8 cellular contexts compared by ENCODE assay signal in genomic region chr3:128170866-128171516, GRCh38. TPM values are rescaled to one million over a fixed set of nuclear protein-coding genes. Genes with fewer than 3 reads are reported as not detected.
A peak's percentile ranks its signal among the peaks of the same experiment; 100 is the strongest.
DNase-seq lines count a peak whose midpoint lies in the region; ATAC-seq, FAIRE-seq and TF ChIP-seq lines count a peak whose summit lies in the region.

No MANE protein-coding gene starts in this region.

- H3K36me3 ChIP-seq in GM23338 (ENCODE audit: insufficient read depth) = no peaks in the 10 kb centered on the region
- no peaks in the 10 kb centered on the region for H3K36me3 ChIP-seq in small intestine (ENCODE audit: control insufficient read depth in 2 of 2, insufficient read depth in 2 of 2, low read length in 2 of 2)

- 0 out of 2 replicates have a peak overlapping the region, but pooled peaks have one; percentile 20 for H3K27ac Mint-ChIP-seq in GM23338

- H3K27ac ChIP-seq in GM23338 (ENCODE audit: low read depth) (no peak overlapping the region), small intestine (ENCODE audit: low read depth in 1 of 2, low read length in 1 of 2) (no peak overlapping the region)

- WGBS in small intestine, 3 donors = 32 to 41% (median 33%) methylated on average over 5 of the region's 5 CpGs

- no peaks in the 10 kb centered on the region for H3K9me3 Mint-ChIP-seq in GM23338

- TF ChIP-seq CTCF in GM23338 (conservative IDR thresholded peaks at IDR 0.05; ENCODE audit: low read depth in 2 of 2) (peak; percentile 64 to 76), astrocyte of the spinal cord (IDR thresholded peaks at IDR 0.05; ENCODE audit: low read depth, low read length) (peak; percentile 90)

- H3K27me3 Mint-ChIP-seq in GM23338 (ENCODE audit: insufficient read depth, low read depth, poor library complexity) = peaks cover 13% of the 10 kb centered on the region

- H4K20me1 ChIP-seq in GM23338 (replicated peaks; ENCODE audit: insufficient read depth) = no peaks in the 10 kb centered on the region; the same call in 1 of the 2 replicates

- H3K4me3 Mint-ChIP-seq in GM23338 = no peak overlapping the region

- no peaks in the 10 kb centered on the region for H3K36me3 Mint-ChIP-seq in GM23338 (ENCODE audit: low read depth)

- H3K9me2 ChIP-seq in GM23338 (ENCODE audit: insufficient read depth) = no peaks in the 10 kb centered on the region

- peak; percentile 81 for FAIRE-seq in A204.1 (lab: Jason Lieb, UNC)
- FAIRE-seq in small intestine (lab: Jason Lieb, UNC) = no peak

- ATAC-seq in GM23338 (peak; percentile 35), HG02840 (IDR thresholded peaks at IDR 0.05; ENCODE audit: low FRiP score, unreplicated experiment) (no peak), GM19452 (IDR thresholded peaks at IDR 0.05; ENCODE audit: unreplicated experiment) (no peak)

- H3K27me3 ChIP-seq in GM23338 (ENCODE audit: insufficient read depth) = no peaks in the 10 kb centered on the region
- no peaks in the 10 kb centered on the region for H3K27me3 ChIP-seq in small intestine (ENCODE audit: control insufficient read depth in 2 of 2, insufficient read depth in 2 of 2, low read length in 2 of 2)

- H3K79me2 ChIP-seq in GM23338 (replicated peaks; ENCODE audit: insufficient read depth) = peaks cover 31% of the 10 kb centered on the region

- DNase-seq in GM23338 (ENCODE audit: low spot score) = peak; percentile 69
- DNase-seq in NCI-H524 treated with DMSO at 0.1 percent for 48 hours (lab: John Stamatoyannopoulos, UW) = peak; percentile 59
- DNase-seq in astrocyte of the spinal cord (ENCODE audit: low read depth, low spot score) = peak; percentile 77
- peak; percentile 66 to 72 for DNase-seq in hippocampal formation (lab: John Stamatoyannopoulos, UW)
- peak; percentile 46 for DNase-seq in small intestine

- no peaks in the 10 kb centered on the region for H3K9me3 ChIP-seq in small intestine (ENCODE audit: control insufficient read depth, low read depth)

- no peak overlapping the region for H2AFZ ChIP-seq in GM23338

- H3K4me1 Mint-ChIP-seq in GM23338 = peaks cover 51% of the 10 kb centered on the region

- H3K4me3 ChIP-seq in GM23338 (no peak overlapping the region), astrocyte of the spinal cord (ENCODE audit: low read depth, low read length) (no peak overlapping the region), small intestine (ENCODE audit: low read depth in 1 of 2, low read length in 2 of 2) (no peak overlapping the region)

- no peaks in the 10 kb centered on the region for H3F3A ChIP-seq in GM23338 (replicated peaks; ENCODE audit: low read depth)

- in situ Hi-C loops in astrocyte of the spinal cord (cut with HindIII; ENCODE audit: low sequenced_read_pairs) = no loop called here

- H3K4me1 ChIP-seq in GM23338 (ENCODE audit: insufficient read depth) (peaks cover 21% of the 10 kb centered on the region), small intestine (ENCODE audit: control insufficient read depth in 2 of 2, insufficient read depth in 1 of 2, low read depth in 1 of 2, low read length in 1 of 2) (no peaks in the 10 kb centered on the region)

- H3K4me2 ChIP-seq in GM23338 = no peak overlapping the region

TF ChIP-seq in GM23338, 12 proteins besides CTCF, POLR2A, EP300 and RAD21 (continues in another document):
- TF ChIP-seq ZNF331 (CRISPR knock-in tag; IDR thresholded peaks at IDR 0.05; ENCODE audit: low read depth) = no peak
- no peak for TF ChIP-seq JUNB (IDR thresholded peaks at IDR 0.05; ENCODE audit: unreplicated experiment)
- TF ChIP-seq NANOG (IDR thresholded peaks at IDR 0.05; ENCODE audit: borderline replicate concordance) = no peak
- no peak for TF ChIP-seq ZNF114 (CRISPR knock-in tag; IDR thresholded peaks at IDR 0.05)
- no peak for TF ChIP-seq EZH2phosphoT487 (IDR thresholded peaks at IDR 0.05; ENCODE audit: unreplicated experiment)
- TF ChIP-seq REST (IDR thresholded peaks at IDR 0.05; ENCODE audit: unreplicated experiment) = no peak
- TF ChIP-seq CREB1 (CRISPR knock-in tag; IDR thresholded peaks at IDR 0.05; ENCODE audit: low read depth) = no peak
- TF ChIP-seq ETS1 (IDR thresholded peaks at IDR 0.05) = no peak
- TF ChIP-seq POLR2AphosphoS5 (IDR thresholded peaks at IDR 0.05; ENCODE audit: low read depth) = no peak

RNA-seq across cellular contexts. Expression of gene EEFSEC, which starts 17.7 kb away (rescaled TPM):
- 14.1 and 16.2 TPM in 2 replicates for total RNA-seq in GM23338 (2014; rRNA removed; shearing (Covaris generic))
- polyA plus RNA-seq in GM23338 (2016; fragmentation: Nextera tagmentation; extraction: Ambion mirVana) (9.5 and 10.1 TPM in 2 replicates), small intestine (10 to 100 TPM in 1 of 3 donors, 1 to 10 TPM in 2; 4.9 to 13.2 (median 7.3) TPM)

RNA-seq across cellular contexts. Expression of gene RUVBL1, which starts 47.4 kb away (rescaled TPM):
- 133 and 134 TPM in 2 replicates for total RNA-seq in GM23338 (2014; rRNA removed; shearing (Covaris generic))
- polyA plus RNA-seq in GM23338 (2016; fragmentation: Nextera tagmentation; extraction: Ambion mirVana) (136 and 137 TPM in 2 replicates), small intestine (10 to 100 TPM in 1 of 3 donors, 1 to 10 TPM in 2; 7.6 to 40.4 (median 9.7) TPM)
